ENCODE assay signal across 29 cellular contexts in genomic region chr11:113378013-113378412, GRCh38. TPM values are rescaled to one million over a fixed set of nuclear protein-coding genes. Genes with fewer than 3 reads are reported as not detected.
DNase-seq lines count a peak whose midpoint lies in the region; ATAC-seq and TF ChIP-seq lines count a peak whose summit lies in the region.
"Had no signal": no experiment of that assay in that cellular context is flagged by ENCODE, and none has a peak within 500 bp of the region (broad histone marks: within the 10 kb centered on the region; RNA-seq: fewer than 3 reads in every experiment).

No MANE protein-coding gene starts in this region.

- ATAC-seq in RWPE2 (ENCODE audit: low read depth) (peak; percentile 72), foreskin keratinocyte (peak; percentile 63), HG03342 (IDR thresholded peaks at IDR 0.05; ENCODE audit: unreplicated experiment) (no peak)
- ATAC-seq: activated CD8-positive, alpha-beta T cell treated with anti-CD3 and anti-CD28 coated beads for 36 hours; left lobe of liver; right lobe of liver; Right ventricle myocardium inferior had no signal

- no peaks in the 10 kb centered on the region for H3K79me2 ChIP-seq in GM23248 (ENCODE audit: insufficient read depth)

- DNase-seq in GM23248: no peak
- peak; percentile 57 for DNase-seq in NCI-H345 (lab: John Stamatoyannopoulos, UW)
- DNase-seq in RWPE2 (ENCODE audit: low spot score): no peak
- DNase-seq in foreskin keratinocyte: no peak
- no peak for DNase-seq in KG1 (lab: John Stamatoyannopoulos, UW)
- no peak for DNase-seq in T1000 (lab: John Stamatoyannopoulos, UW)
- DNase-seq in HPDE6-E6E7 (ENCODE audit: extremely low spot score): no peak
- DNase-seq: activated CD8-positive, alpha-beta T cell treated with anti-CD3 and anti-CD28 coated beads for 36 hours; activated effector memory CD4-positive, alpha-beta T cell treated with Interleukin-2 at 50 U/mL for 16 hours; activated naive CD8-positive, alpha-beta T cell treated with anti-CD3 and anti-CD28 coated beads, Interleukin-2, amount 10 ng/mL, durations not matched to agents 7 days and 5 days; effector CD4-positive, alpha-beta T cell; H9; immature natural killer cell; NCI-H1105; NCI-H2081 treated with DMSO at 0.1 percent for 48 hours; NCI-H510A treated with DMSO at 0.1 percent for 48 hours; posterior cingulate gyrus; right lobe of liver; T-helper 9 cell; thyroid gland had no signal

- H3K4me3 ChIP-seq in GM23248 (no peak overlapping the region), RWPE2 (ENCODE audit: severe bottlenecking) (no peak overlapping the region)
- H3K4me3 ChIP-seq: BLaER1 treated with 17β-estradiol and CSF1 and Interleukin-3, amounts not matched to agents 10 nM and 100 nM; esophagus muscularis mucosa; right lobe of liver; thyroid gland had no signal

- no peaks in the 10 kb centered on the region for H3K36me3 ChIP-seq in GM23248 (ENCODE audit: low read depth)
- no peaks in the 10 kb centered on the region for H3K36me3 ChIP-seq in RWPE2 (ENCODE audit: low read depth)
- H3K36me3 ChIP-seq: BLaER1 treated with 17β-estradiol and CSF1 and Interleukin-3, amounts not matched to agents 10 nM and 100 nM; esophagus muscularis mucosa; right lobe of liver; thyroid gland had no signal

- no peaks in the 10 kb centered on the region; the same call in 1 of the 2 replicates for H3K27me3 ChIP-seq in GM23248 (replicated peaks; ENCODE audit: insufficient read depth)
- no peaks in the 10 kb centered on the region for H3K27me3 ChIP-seq in RWPE2 (ENCODE audit: insufficient read depth, poor library complexity, severe bottlenecking)
- H3K27me3 ChIP-seq in foreskin keratinocyte: no peaks in the 10 kb centered on the region
- H3K27me3 ChIP-seq: BLaER1 treated with 17β-estradiol and CSF1 and Interleukin-3, amounts not matched to agents 10 nM and 100 nM; esophagus muscularis mucosa; right lobe of liver; thyroid gland had no signal

- no peak overlapping the region for H2AFZ ChIP-seq in GM23248

- H3K27ac ChIP-seq in GM23248: no peak overlapping the region
- H3K27ac ChIP-seq in RWPE2 (ENCODE audit: poor library complexity, severe bottlenecking): peak overlapping the region; percentile 77
- H3K27ac ChIP-seq in foreskin keratinocyte: peak overlapping the region; percentile 36
- H3K27ac ChIP-seq: BLaER1 treated with 17β-estradiol and CSF1 and Interleukin-3, amounts not matched to agents 10 nM and 100 nM; esophagus muscularis mucosa; right lobe of liver; thyroid gland had no signal

- H4K20me1 ChIP-seq in GM23248 (ENCODE audit: insufficient read depth): no peaks in the 10 kb centered on the region
- H4K20me1 ChIP-seq: BLaER1 treated with 17β-estradiol and CSF1 and Interleukin-3, amounts not matched to agents 10 nM and 100 nM had no signal

- H3K9me3 ChIP-seq in GM23248 (ENCODE audit: low read depth): no peaks in the 10 kb centered on the region
- no peaks in the 10 kb centered on the region for H3K9me3 ChIP-seq in RWPE2 (ENCODE audit: severe bottlenecking)
- H3K9me3 ChIP-seq: esophagus muscularis mucosa, right lobe of liver, thyroid gland had no signal

- H3K9me2 ChIP-seq in GM23248 (ENCODE audit: insufficient read depth): no peaks in the 10 kb centered on the region

- H3F3A ChIP-seq in GM23248 (ENCODE audit: insufficient read depth): peaks cover 26% of the 10 kb centered on the region

- in situ Hi-C loops in GM23248 (cut with MboI): no loop called here

- H3K4me1 ChIP-seq in GM23248 (ENCODE audit: insufficient read depth): peaks cover 25% of the 10 kb centered on the region
- peaks cover 23% of the 10 kb centered on the region for H3K4me1 ChIP-seq in RWPE2 (ENCODE audit: insufficient read depth, poor library complexity, severe bottlenecking)
- peaks cover 21% of the 10 kb centered on the region for H3K4me1 ChIP-seq in foreskin keratinocyte
- H3K4me1 ChIP-seq: right lobe of liver, thyroid gland had no signal

- H3K4me2 ChIP-seq in GM23248 (ENCODE audit: unreplicated experiment): peak overlapping the region; percentile 8
- H3K4me2 ChIP-seq: BLaER1 treated with 17β-estradiol and CSF1 and Interleukin-3, amounts not matched to agents 10 nM and 100 nM had no signal

- H3K9ac ChIP-seq in GM23248: no peak overlapping the region
- H3K9ac ChIP-seq: BLaER1 treated with 17β-estradiol and CSF1 and Interleukin-3, amounts not matched to agents 10 nM and 100 nM had no signal

- 42 to 43% methylated on average over 2 of the region's 2 CpGs for WGBS in GM23248 (ENCODE audit: low coverage in 1 of 2, low lambda C conversion rate in 2 of 2, missing lambda C conversion rate in 2 of 2), 2 experiments

- TF ChIP-seq CTCF in RWPE2 (IDR thresholded peaks at IDR 0.05; ENCODE audit: poor library complexity, severe bottlenecking): no peak
- no peak for TF ChIP-seq CTCF in foreskin keratinocyte (conservative IDR thresholded peaks at IDR 0.05)

RNA-seq across cellular contexts. Expression of gene ANKK1, which starts 9.6 kb away (rescaled TPM):
- total RNA-seq in GM23248 (2014; rRNA removed; shearing (Covaris generic)): not detected in 2 replicates
- polyA plus RNA-seq in GM23248 (2016; fragmentation: Nextera tagmentation; extraction: Ambion mirVana) (not detected in 2 replicates), foreskin keratinocyte (0.96 and 1.3 TPM in 2 replicates)
- total RNA-seq in foreskin keratinocyte: 1.4 and 1.6 TPM in 2 replicates
- total RNA-seq: activated CD8-positive, alpha-beta T cell treated with anti-CD3 and anti-CD28 coated beads for 36 hours; astrocyte; cerebellum; frontal cortex; Right ventricle myocardium inferior had no signal
- polyA plus RNA-seq: AG04450, immature natural killer cell had no signal
